Comparison of ENCODE assay signal across 8 cellular contexts in the genomic region with DNA sequence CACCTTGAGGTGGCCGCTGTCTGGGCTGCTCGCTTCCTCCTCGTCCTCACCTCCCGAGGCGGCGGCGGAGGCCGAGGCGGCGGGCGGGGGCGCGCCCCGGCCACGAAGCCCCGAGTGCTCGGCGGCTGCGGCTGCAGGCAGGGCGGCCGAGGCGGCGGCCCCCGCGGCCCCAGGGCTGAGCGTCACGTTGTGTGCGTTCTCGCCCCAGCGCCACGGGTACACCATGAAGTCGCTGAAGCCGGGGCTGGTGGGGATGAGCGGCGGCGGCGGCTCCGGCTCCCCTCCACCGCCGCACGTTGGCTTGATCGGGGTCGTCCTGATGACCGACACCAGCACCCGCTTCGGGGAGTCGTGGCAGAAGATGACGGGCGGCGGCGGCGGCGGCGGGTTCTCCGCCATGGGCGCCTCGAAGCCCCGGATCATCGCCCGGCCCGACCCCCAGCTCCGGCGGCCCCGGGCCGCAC. TPM values are rescaled to one million over a fixed set of nuclear protein-coding genes. Genes with fewer than 3 reads are reported as not detected.
DNase-seq lines count a peak whose midpoint lies in the region; ATAC-seq and TF ChIP-seq lines count a peak whose summit lies in the region.

No MANE protein-coding gene starts in this region.

- H3K4me2 ChIP-seq in skeletal muscle satellite cell (ENCODE audit: low read length), result peak overlapping the region; percentile 100

- no peaks in the 10 kb centered on the region for H3K36me3 ChIP-seq in left ventricle myocardium inferior
- H3K36me3 ChIP-seq in skeletal muscle satellite cell (ENCODE audit: insufficient read depth, low read length), result no peaks in the 10 kb centered on the region

- H3K36me3 Mint-ChIP-seq in Calu3 (ENCODE audit: insufficient read depth, unreplicated experiment), result peaks cover 33% of the 10 kb centered on the region
- peaks cover 3 to 4% of the 10 kb centered on the region in 2 donors for H3K36me3 Mint-ChIP-seq in activated T-cell treated with anti-CD3 and anti-CD28 coated beads, Interleukin-2, amount 50 U/mL, for 72 hours (ENCODE audit: insufficient read depth in 2 of 2)

- H3K9ac ChIP-seq in skeletal muscle satellite cell (ENCODE audit: low read depth, low read length), result peak overlapping the region; percentile 93

- H3K27me3 Mint-ChIP-seq in Calu3 (ENCODE audit: unreplicated experiment), result no peaks in the 10 kb centered on the region
- H3K27me3 Mint-ChIP-seq in activated T-cell treated with anti-CD3 and anti-CD28 coated beads, Interleukin-2, amount 50 U/mL, for 72 hours (ENCODE audit: low read depth), result no peaks in the 10 kb centered on the region

- H3K4me1 ChIP-seq in left ventricle myocardium inferior (peaks cover 54% of the 10 kb centered on the region), skeletal muscle satellite cell (ENCODE audit: control insufficient read depth, insufficient read depth, low read length) (peaks cover 27% of the 10 kb centered on the region)

- H3K9me3 Mint-ChIP-seq in Calu3 (ENCODE audit: low read depth, unreplicated experiment), result no peaks in the 10 kb centered on the region
- no peaks in the 10 kb centered on the region for H3K9me3 Mint-ChIP-seq in activated T-cell treated with anti-CD3 and anti-CD28 coated beads, Interleukin-2, amount 50 U/mL, for 72 hours

- peak overlapping the region; percentile 44 for H3K27ac Mint-ChIP-seq in Calu3 (ENCODE audit: unreplicated experiment)
- no peak overlapping the region for H3K27ac Mint-ChIP-seq in activated T-cell treated with anti-CD3 and anti-CD28 coated beads, Interleukin-2, amount 50 U/mL, for 72 hours

- CTCF ChIA-PET in Calu3 (lab: Charles Lee), result no interaction called here

- H3K9me3 ChIP-seq in left ventricle myocardium inferior (replicated peaks), result no peaks in the 10 kb centered on the region
- no peaks in the 10 kb centered on the region for H3K9me3 ChIP-seq in skeletal muscle satellite cell (replicated peaks; ENCODE audit: low read length)

- intact Hi-C loops in Calu3 (cut with micrococcal nuclease; ENCODE audit: unreplicated experiment) (loop anchor here (2.0 to 5.0 kb wide), 2 partner anchors 27 to 85 kb away; no protein-coding TSS in a partner anchor), left ventricle myocardium inferior (cut with micrococcal nuclease) (no loop called here)

- H3K27ac ChIP-seq in left ventricle myocardium inferior (replicated peaks), result peak overlapping the region; percentile 100

- peak; percentile 1 for ATAC-seq in HG03354 (IDR thresholded peaks at IDR 0.05; ENCODE audit: poor library complexity, severe bottlenecking, unreplicated experiment)
- ATAC-seq in activated T-cell treated with anti-CD3 and anti-CD28 coated beads, Interleukin-2, amount 50 U/mL, for 72 hours (replicated peaks in 1 of 2), result peak; percentile 2

- H3K27me3 ChIP-seq in left ventricle myocardium inferior (ENCODE audit: low read depth), result no peaks in the 10 kb centered on the region
- H3K27me3 ChIP-seq in skeletal muscle satellite cell (ENCODE audit: control insufficient read depth, insufficient read depth, low read length), result no peaks in the 10 kb centered on the region

- peak overlapping the region; percentile 94 for H3K4me3 Mint-ChIP-seq in Calu3 (ENCODE audit: low read depth, unreplicated experiment)
- H3K4me3 Mint-ChIP-seq in activated T-cell treated with anti-CD3 and anti-CD28 coated beads, Interleukin-2, amount 50 U/mL, for 72 hours, result peak overlapping the region; percentile 84 to 91

- peak; percentile 8 for DNase-seq in Calu3
- no peak for DNase-seq in activated T-cell treated with anti-CD3 and anti-CD28 coated beads, Interleukin-2, amount 50 U/mL, for 72 hours
- peak; percentile 43 for DNase-seq in left ventricle myocardium inferior
- no peak for DNase-seq in hepatic stellate cell (ENCODE audit: low spot score)
- no peak for DNase-seq in AG08395 (ENCODE audit: low spot score)
- no peak for DNase-seq in AG20443 (ENCODE audit: low spot score)

- peak overlapping the region; percentile 91 for H3K4me3 ChIP-seq in left ventricle myocardium inferior
- H3K4me3 ChIP-seq in skeletal muscle satellite cell (ENCODE audit: low read length), result peak overlapping the region; percentile 84

- peaks cover 23% of the 10 kb centered on the region for H3K4me1 Mint-ChIP-seq in Calu3 (ENCODE audit: low read depth, unreplicated experiment)
- H3K4me1 Mint-ChIP-seq in activated T-cell treated with anti-CD3 and anti-CD28 coated beads, Interleukin-2, amount 50 U/mL, for 72 hours (ENCODE audit: low read depth), result peaks cover 62% of the 10 kb centered on the region

- BruUV-seq in Calu3 (replicated peaks; lab: Mats Ljungman, UMichigan), result no TSS peak

- TF ChIP-seq CTCF in Calu3 (IDR thresholded peaks at IDR 0.05; ENCODE audit: unreplicated experiment) (no peak), left ventricle myocardium inferior (IDR thresholded peaks at IDR 0.05; ENCODE audit: borderline replicate concordance) (no peak)

RNA-seq across cellular contexts. Expression of a gene that starts 0.5 kb away (rescaled TPM):
- total RNA-seq in Calu3 (2022) (8.6 and 9.6 TPM in 2 replicates), left ventricle myocardium inferior (3.9 TPM)
- total RNA-seq in activated T-cell treated with anti-CD3 and anti-CD28 coated beads, Interleukin-2, amount 50 U/mL, for 72 hours, result 10 to 100 TPM; 22.6 to 24.7 TPM
- total RNA-seq in skeletal muscle satellite cell (2012; rRNA removed), result 4.2 and 5.8 TPM in 2 replicates

RNA-seq across cellular contexts. Expression of a gene that starts 32.3 kb away (rescaled TPM):
- total RNA-seq in Calu3 (2022) (9.8 and 11.6 TPM in 2 replicates), left ventricle myocardium inferior (23.1 TPM)
- 10 to 100 TPM; 13.4 to 17.5 TPM for total RNA-seq in activated T-cell treated with anti-CD3 and anti-CD28 coated beads, Interleukin-2, amount 50 U/mL, for 72 hours
- 6.8 and 12.4 TPM in 2 replicates for total RNA-seq in skeletal muscle satellite cell (2012; rRNA removed)

RNA-seq across cellular contexts. Expression of a gene that starts 34.1 kb away (rescaled TPM):
- total RNA-seq in Calu3 (2022), result 20.1 and 21.6 TPM in 2 replicates
- 10 to 100 TPM in 1 of 2 donors, 1 to 10 TPM in 1; 5.4 to 14.0 TPM for total RNA-seq in activated T-cell treated with anti-CD3 and anti-CD28 coated beads, Interleukin-2, amount 50 U/mL, for 72 hours
- total RNA-seq in left ventricle myocardium inferior, result 13.9 TPM
- total RNA-seq in skeletal muscle satellite cell (2012; rRNA removed), result 11.6 and 13.4 TPM in 2 replicates

Comparison
In these comparisons a context has a peak if more than half of its experiments do, and no peak if none do; other contexts are left out.
1. DNase-seq: peak in Calu3 (single experiment) and left ventricle myocardium inferior (single experiment); none in activated T-cell treated with anti-CD3 and anti-CD28 coated beads, Interleukin-2, amount 50 U/mL, for 72 hours (0 of 2), hepatic stellate cell (single experiment), AG08395 (single experiment) and AG20443 (single experiment).